13 cellular contexts compared by ENCODE assay signal in genomic region chr1:211336161-211336560, GRCh38. TPM values are rescaled to one million over a fixed set of nuclear protein-coding genes. Genes with fewer than 3 reads are reported as not detected.
A peak's percentile ranks its signal among the peaks of the same experiment; 100 is the strongest.
DNase-seq lines count a peak whose midpoint lies in the region; ATAC-seq, FAIRE-seq and TF ChIP-seq lines count a peak whose summit lies in the region.
"Had no signal": no experiment of that assay in that cellular context is flagged by ENCODE, and none has a peak within 500 bp of the region (broad histone marks: within the 10 kb centered on the region; RNA-seq: fewer than 3 reads in every experiment).

No MANE protein-coding gene starts in this region.

- no peak for TF ChIP-seq POLR2A in A549 (IDR thresholded peaks at IDR 0.05; ENCODE audit: low read length)
- no peak for TF ChIP-seq POLR2A in sigmoid colon (IDR thresholded peaks at IDR 0.05)

- H3K27me3 ChIP-seq in sigmoid colon: no peaks in the 10 kb centered on the region
- H3K27me3 ChIP-seq: esophagus muscularis mucosa, neutrophil had no signal

- no peak overlapping the region for H3K27ac ChIP-seq in A549
- no peak overlapping the region for H3K27ac ChIP-seq in sigmoid colon
- H3K27ac ChIP-seq: esophagus muscularis mucosa, neutrophil had no signal

- no peaks in the 10 kb centered on the region for H3K36me3 ChIP-seq in sigmoid colon
- H3K36me3 ChIP-seq: neutrophil had no signal

- H3K4me1 Mint-ChIP-seq in activated naive CD8-positive, alpha-beta T cell treated with anti-CD3 and anti-CD28 coated beads, Interleukin-2, amount 50 U/mL, for 24 hours: peaks cover 95% of the 10 kb centered on the region

- no peaks in the 10 kb centered on the region for H3K27me3 Mint-ChIP-seq in activated naive CD8-positive, alpha-beta T cell treated with anti-CD3 and anti-CD28 coated beads, Interleukin-2, amount 50 U/mL, for 24 hours

- peaks cover 26% of the 10 kb centered on the region for H3K36me3 Mint-ChIP-seq in activated naive CD8-positive, alpha-beta T cell treated with anti-CD3 and anti-CD28 coated beads, Interleukin-2, amount 50 U/mL, for 24 hours (ENCODE audit: low read depth)

- CTCF ChIA-PET in A549 (lab: Yijun Ruan, JAX): interaction anchor here (1.0 to 1.6 kb wide), 4 partner anchors 12 to 179 kb away, joined by 3 to 5 read pairs (median 4); no protein-coding TSS in a partner anchor

- no peak for FAIRE-seq in A549 (lab: Jason Lieb, UNC)
- FAIRE-seq: islet of Langerhans had no signal

- DNase-seq in A549 (ENCODE audit: low read depth in 1 of 2, low spot score in 1 of 2) (no peak), epidermal melanocyte (ENCODE audit: insufficient read length, low spot score) (no peak), occipital lobe (lab: John Stamatoyannopoulos, UW) (no peak), NCI-H526 treated with DMSO at 0.1 percent for 48 hours (lab: John Stamatoyannopoulos, UW) (no peak), sigmoid colon (no peak)
- no peak for DNase-seq in activated naive CD8-positive, alpha-beta T cell treated with anti-CD3 and anti-CD28 coated beads, Interleukin-2, amount 50 U/mL, for 24 hours
- DNase-seq: stimulated activated CD4-positive, alpha-beta T cell treated with anti-CD3 and anti-CD28 coated beads, Interleukin-4, amount 100 ng/mL, for 24 hours had no signal

- peak overlapping the region; percentile 87 for H3K27ac Mint-ChIP-seq in activated naive CD8-positive, alpha-beta T cell treated with anti-CD3 and anti-CD28 coated beads, Interleukin-2, amount 50 U/mL, for 24 hours

- ATAC-seq in A549 (no peak; a peak in 1 of 6 replicates), GM18873 (IDR thresholded peaks at IDR 0.05; ENCODE audit: low FRiP score, unreplicated experiment) (peak; percentile 8), HG03280 (IDR thresholded peaks at IDR 0.05; ENCODE audit: unreplicated experiment) (peak; percentile 37)
- ATAC-seq in activated naive CD8-positive, alpha-beta T cell treated with anti-CD3 and anti-CD28 coated beads, Interleukin-2, amount 50 U/mL, for 24 hours: no peak
- ATAC-seq: HCT116 had no signal

- TF ChIP-seq CTCF in A549 (IDR thresholded peaks at IDR 0.05) (no peak), sigmoid colon (IDR thresholded peaks at IDR 0.05) (no peak)

- H3K4me3 ChIP-seq in A549 (no peak overlapping the region), sigmoid colon (no peak overlapping the region)
- H3K4me3 ChIP-seq: esophagus muscularis mucosa had no signal

- POLR2A ChIA-PET in A549 (lab: Yijun Ruan, JAX): no interaction called here

- H3K4me2 ChIP-seq in A549: peak overlapping the region; percentile 5; the same call in 1 of the 3 replicates

- no peaks in the 10 kb centered on the region for H3K9me3 Mint-ChIP-seq in activated naive CD8-positive, alpha-beta T cell treated with anti-CD3 and anti-CD28 coated beads, Interleukin-2, amount 50 U/mL, for 24 hours

- TF ChIP-seq EP300 in A549 (IDR thresholded peaks at IDR 0.05) (no peak), sigmoid colon (IDR thresholded peaks at IDR 0.05) (no peak)

- H3K4me1 ChIP-seq in A549: peaks cover 40% of the 10 kb centered on the region
- H3K4me1 ChIP-seq in sigmoid colon: peaks cover 0 to 82% (median 45%) of the 10 kb centered on the region in 4 donors

- intact Hi-C loops in sigmoid colon (cut with DNase I): no loop called here

- peak overlapping the region; percentile 61 for H3K4me3 Mint-ChIP-seq in activated naive CD8-positive, alpha-beta T cell treated with anti-CD3 and anti-CD28 coated beads, Interleukin-2, amount 50 U/mL, for 24 hours

- no peaks in the 10 kb centered on the region for H3K9me3 ChIP-seq in A549
- H3K9me3 ChIP-seq in sigmoid colon: no peaks in the 10 kb centered on the region
- H3K9me3 ChIP-seq: esophagus muscularis mucosa, neutrophil had no signal

- no peak for TF ChIP-seq RAD21 in A549 (conservative IDR thresholded peaks at IDR 0.05 in 1 of 2, IDR thresholded peaks at IDR 0.05 in 1 of 2)

- 91% methylated on average over 3 of the region's 3 CpGs for WGBS in A549 (ENCODE audit: missing lambda C conversion rate)
- 17 to 37% methylated on average over 3 of the region's 3 CpGs for WGBS in sigmoid colon, 2 donors

TF ChIP-seq in A549, 52 proteins besides CTCF, POLR2A, EP300 and RAD21:
- TF ChIP-seq HOXB5 (CRISPR knock-in tag; IDR thresholded peaks at IDR 0.05): no peak
- TF ChIP-seq, protein P1, sequence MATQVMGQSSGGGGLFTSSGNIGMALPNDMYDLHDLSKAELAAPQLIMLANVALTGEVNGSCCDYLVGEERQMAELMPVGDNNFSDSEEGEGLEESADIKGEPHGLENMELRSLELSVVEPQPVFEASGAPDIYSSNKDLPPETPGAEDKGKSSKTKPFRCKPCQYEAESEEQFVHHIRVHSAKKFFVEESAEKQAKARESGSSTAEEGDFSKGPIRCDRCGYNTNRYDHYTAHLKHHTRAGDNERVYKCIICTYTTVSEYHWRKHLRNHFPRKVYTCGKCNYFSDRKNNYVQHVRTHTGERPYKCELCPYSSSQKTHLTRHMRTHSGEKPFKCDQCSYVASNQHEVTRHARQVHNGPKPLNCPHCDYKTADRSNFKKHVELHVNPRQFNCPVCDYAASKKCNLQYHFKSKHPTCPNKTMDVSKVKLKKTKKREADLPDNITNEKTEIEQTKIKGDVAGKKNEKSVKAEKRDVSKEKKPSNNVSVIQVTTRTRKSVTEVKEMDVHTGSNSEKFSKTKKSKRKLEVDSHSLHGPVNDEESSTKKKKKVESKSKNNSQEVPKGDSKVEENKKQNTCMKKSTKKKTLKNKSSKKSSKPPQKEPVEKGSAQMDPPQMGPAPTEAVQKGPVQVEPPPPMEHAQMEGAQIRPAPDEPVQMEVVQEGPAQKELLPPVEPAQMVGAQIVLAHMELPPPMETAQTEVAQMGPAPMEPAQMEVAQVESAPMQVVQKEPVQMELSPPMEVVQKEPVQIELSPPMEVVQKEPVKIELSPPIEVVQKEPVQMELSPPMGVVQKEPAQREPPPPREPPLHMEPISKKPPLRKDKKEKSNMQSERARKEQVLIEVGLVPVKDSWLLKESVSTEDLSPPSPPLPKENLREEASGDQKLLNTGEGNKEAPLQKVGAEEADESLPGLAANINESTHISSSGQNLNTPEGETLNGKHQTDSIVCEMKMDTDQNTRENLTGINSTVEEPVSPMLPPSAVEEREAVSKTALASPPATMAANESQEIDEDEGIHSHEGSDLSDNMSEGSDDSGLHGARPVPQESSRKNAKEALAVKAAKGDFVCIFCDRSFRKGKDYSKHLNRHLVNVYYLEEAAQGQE (IDR thresholded peaks at IDR 0.05): no peak
- no peak for TF ChIP-seq TFCP2L1 (CRISPR knock-in tag; IDR thresholded peaks at IDR 0.05)
- no peak for TF ChIP-seq KDM5A (IDR thresholded peaks at IDR 0.05)
- TF ChIP-seq ZFP36 (IDR thresholded peaks at IDR 0.05; ENCODE audit: borderline replicate concordance, partially characterized antibody): no peak
- no peak for TF ChIP-seq JUNB (IDR thresholded peaks at IDR 0.05)
- no peak for TF ChIP-seq RARB (CRISPR knock-in tag; IDR thresholded peaks at IDR 0.05)
- TF ChIP-seq JUN (IDR thresholded peaks at IDR 0.05): no peak

RNA-seq across cellular contexts. Expression of gene TRAF5, which starts 9.5 kb away (rescaled TPM):
- polyA plus RNA-seq in A549 (2011; rRNA removed) (14.6 and 16.0 TPM in 2 replicates), A549 (2017; fragmentation: RNase III; extraction: RNeasy Plus Mini Kit Qiagen cat#74134 plus additional on column Dnase treatment) (8.2 to 9.5 TPM (median 8.6 TPM) in 3 replicates), sigmoid colon (10 to 100 TPM in 1 of 3 donors, 1 to 10 TPM in 2; 2.4 to 20.8 (median 2.5) TPM)
- polyA plus RNA-seq in A549 (2012; cell fraction: cytosol; rRNA removed): 5.4 and 6.3 TPM in 2 replicates
- polyA plus RNA-seq in A549 (2012; cell fraction: nucleus; rRNA removed): 10.1 and 15.6 TPM in 2 replicates
- 9.6 and 12.8 TPM in 2 replicates for polyA minus RNA-seq in A549 (2011; rRNA and poly(A)+ RNA removed)
- total RNA-seq in occipital lobe (13.9 TPM), sigmoid colon (10 to 100 TPM; 19.6 to 55.9 (median 27.8) TPM)

Comparison
In these comparisons a context has a peak if more than half of its experiments do, and no peak if none do; other contexts are left out.
1. ATAC-seq: peak in GM18873 (single experiment) and HG03280 (single experiment); none in A549 (0 of 2) and activated naive CD8-positive, alpha-beta T cell treated with anti-CD3 and anti-CD28 coated beads, Interleukin-2, amount 50 U/mL, for 24 hours (single experiment).